ENCODE assay signal across 16 cellular contexts in the genomic region with DNA sequence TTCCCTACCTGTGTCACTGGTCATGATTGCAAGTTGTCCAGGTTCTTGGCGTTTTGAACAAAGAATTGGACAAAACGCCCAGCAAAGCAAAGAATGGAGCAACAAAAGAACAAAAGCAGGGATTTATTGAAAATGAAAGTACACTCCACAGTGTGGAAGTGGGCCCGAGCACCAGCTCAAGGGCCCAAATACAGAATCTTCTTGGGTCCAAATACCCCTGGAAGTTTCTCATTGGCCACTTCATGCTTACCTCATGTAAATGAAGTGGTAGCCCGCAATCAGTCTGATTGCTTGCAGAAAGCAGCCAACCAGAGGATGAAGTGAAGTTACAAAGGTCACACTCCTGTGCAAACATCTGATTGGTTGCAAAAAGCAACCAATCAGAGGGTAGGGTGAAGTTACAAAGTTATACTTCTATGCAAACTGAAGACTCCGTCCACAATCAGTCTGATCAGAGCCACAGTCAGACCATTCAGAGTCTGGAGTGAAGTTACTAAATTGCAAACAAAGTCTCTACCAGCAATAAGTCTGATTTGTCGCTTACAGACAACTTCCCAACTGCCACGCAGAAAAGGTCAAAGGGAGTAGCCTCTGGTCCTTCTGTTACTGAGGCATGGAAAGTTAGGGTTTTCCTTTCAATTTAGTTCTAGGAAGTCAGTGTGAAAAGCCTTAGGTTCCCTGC. TPM values are rescaled to one million over a fixed set of nuclear protein-coding genes. Genes with fewer than 3 reads are reported as not detected.
DNase-seq lines count a peak whose midpoint lies in the region; ATAC-seq, FAIRE-seq and TF ChIP-seq lines count a peak whose summit lies in the region.
"Had no signal": no experiment of that assay in that cellular context is flagged by ENCODE, and none has a peak within 500 bp of the region (broad histone marks: within the 10 kb centered on the region; RNA-seq: fewer than 3 reads in every experiment).

No MANE protein-coding gene starts in this region.

- TF ChIP-seq POLR2A in A549 (IDR thresholded peaks at IDR 0.05; ENCODE audit: low read length): no peak

- H3K4me3 Mint-ChIP-seq in progenitor cell of endocrine pancreas (ENCODE audit: low read depth): no peak overlapping the region
- H3K4me3 Mint-ChIP-seq: activated CD4-positive, alpha-beta memory T cell treated with anti-CD3 and anti-CD28 coated beads, Interleukin-2, amount 10 ng/mL, durations not matched to agents 7 days and 5 days; naive B cell had no signal

- ATAC-seq in A549 (no peak), HG03196 (IDR thresholded peaks at IDR 0.05; ENCODE audit: unreplicated experiment) (no peak)

- H3K9me2 ChIP-seq in PC-9 (ENCODE audit: insufficient read depth): no peaks in the 10 kb centered on the region

- H3K27me3 Mint-ChIP-seq in progenitor cell of endocrine pancreas: no peaks in the 10 kb centered on the region

- intact Hi-C loops in PC-9 (cut with micrococcal nuclease; ENCODE audit: unreplicated experiment): loop anchor here (1.0 to 5.0 kb wide), 7 partner anchors 8 to 427 kb away; partner anchors contain the start of genes RNF13, TM4SF1 and WWTR1

- H3K27me3 ChIP-seq in PC-9 (ENCODE audit: insufficient read depth, low read depth) (no peaks in the 10 kb centered on the region), right atrium auricular region (no peaks in the 10 kb centered on the region)
- H3K27me3 ChIP-seq: cardiac muscle cell had no signal

- POLR2A ChIA-PET in A549 (lab: Yijun Ruan, JAX): interaction anchor here (0.6 to 2.8 kb wide), 2 partner anchors 8 to 91 kb away, joined by 4 to 23 read pairs; partner anchors contain the start of gene TM4SF1
- POLR2A ChIA-PET in PC-9 (lab: Charles Lee; ENCODE audit: unreplicated experiment): interaction anchor here (0.6 kb wide), 1 partner anchor 75 kb away, joined by 5 read pairs; no protein-coding TSS in a partner anchor

- CTCF ChIA-PET in A549 (lab: Yijun Ruan, JAX): interaction anchor here (1.0 to 4.9 kb wide), 5 partner anchors 12 to 95 kb away, joined by 3 to 23 read pairs (median 6); partner anchors contain the start of gene TM4SF18
- CTCF ChIA-PET in PC-9 (lab: Charles Lee): no interaction called here

- peak overlapping the region; percentile 57 for H3K27ac Mint-ChIP-seq in progenitor cell of endocrine pancreas
- H3K27ac Mint-ChIP-seq: activated CD4-positive, alpha-beta memory T cell treated with anti-CD3 and anti-CD28 coated beads, Interleukin-2, amount 10 ng/mL, durations not matched to agents 7 days and 5 days had no signal

- H3K27ac ChIP-seq in A549 (peak overlapping the region; percentile 93 to 94), PC-9 (peak overlapping the region; percentile 100), right atrium auricular region (peak overlapping the region; percentile 46 to 76)
- H3K27ac ChIP-seq: cardiac muscle cell had no signal

- H3K79me2 ChIP-seq in PC-9 (ENCODE audit: low read depth): no peaks in the 10 kb centered on the region

- BruUV-seq in PC-9 (replicated peaks; lab: Mats Ljungman, UMichigan): no TSS peak

- peaks cover 37% of the 10 kb centered on the region for H3K4me1 Mint-ChIP-seq in progenitor cell of endocrine pancreas (ENCODE audit: low read depth)
- H3K4me1 Mint-ChIP-seq: activated CD4-positive, alpha-beta memory T cell treated with anti-CD3 and anti-CD28 coated beads, Interleukin-2, amount 10 ng/mL, durations not matched to agents 7 days and 5 days; naive B cell had no signal

- H3F3A ChIP-seq in PC-9 (ENCODE audit: insufficient read depth, low read depth): peaks cover 59% of the 10 kb centered on the region

- no peak overlapping the region for H3K4me3 ChIP-seq in A549
- peak overlapping the region; percentile 47; the same call in 1 of the 2 replicates for H3K4me3 ChIP-seq in PC-9
- H3K4me3 ChIP-seq in right atrium auricular region: no peak overlapping the region
- H3K4me3 ChIP-seq: cardiac muscle cell had no signal

- no peak for TF ChIP-seq RAD21 in A549 (conservative IDR thresholded peaks at IDR 0.05 in 1 of 2, IDR thresholded peaks at IDR 0.05 in 1 of 2)

- WGBS in A549 (ENCODE audit: missing lambda C conversion rate): 69% methylated on average over 7 of the region's 7 CpGs

- H3K9me3 ChIP-seq in A549 (peaks cover 15% of the 10 kb centered on the region; the same call in 2 of the 3 replicates), PC-9 (ENCODE audit: insufficient read depth, low read depth) (peaks cover 15% of the 10 kb centered on the region), right atrium auricular region (peaks cover 0 to 4% of the 10 kb centered on the region in 2 donors)

- no peaks in the 10 kb centered on the region for H4K20me1 ChIP-seq in PC-9 (ENCODE audit: insufficient read depth)

- no peak for FAIRE-seq in A549 (lab: Jason Lieb, UNC)

- peak overlapping the region; percentile 53; the same call in 1 of the 2 replicates for H2AFZ ChIP-seq in PC-9

- H3K4me1 ChIP-seq in A549: peaks cover 81% of the 10 kb centered on the region
- H3K4me1 ChIP-seq in PC-9 (replicated peaks; ENCODE audit: insufficient read depth): peaks cover 80% of the 10 kb centered on the region
- peaks cover 0 to 19% of the 10 kb centered on the region in 2 donors for H3K4me1 ChIP-seq in right atrium auricular region

- H3K4me2 ChIP-seq in A549 (peak overlapping the region; percentile 74), PC-9 (peak overlapping the region; percentile 95)

- DNase-seq in A549 (ENCODE audit: low read depth in 1 of 2, low spot score in 1 of 2): peak in 1 of 2 experiments; percentile 61
- no peak for DNase-seq in PC-9
- no peak for DNase-seq in right atrium auricular region (ENCODE audit: low spot score)
- no peak for DNase-seq in progenitor cell of endocrine pancreas (ENCODE audit: low spot score, unreplicated experiment)
- DNase-seq in NCI-H524 (lab: John Stamatoyannopoulos, UW): no peak
- DNase-seq in activated CD4-positive, alpha-beta T cell treated with anti-CD3 and anti-CD28 coated beads, Interleukin-2, amount 50 U/mL, for 1 hour: no peak
- DNase-seq in activated CD8-positive, alpha-beta memory T cell treated with anti-CD3 and anti-CD28 coated beads, Interleukin-2, amount 50 U/mL, for 4 hours: no peak
- DNase-seq: activated CD4-positive, alpha-beta memory T cell treated with anti-CD3 and anti-CD28 coated beads, Interleukin-2, amount 10 ng/mL, durations not matched to agents 7 days and 5 days; activated effector memory CD4-positive, alpha-beta T cell treated with Interleukin-2 at 50 U/mL for 16 hours; DMS153; KG1; naive B cell; NCI-H2081 treated with DMSO at 0.1 percent for 48 hours had no signal

- peaks cover 12% of the 10 kb centered on the region for H3K36me3 Mint-ChIP-seq in progenitor cell of endocrine pancreas (ENCODE audit: insufficient read depth)
- H3K36me3 Mint-ChIP-seq: naive B cell had no signal

- no peak for TF ChIP-seq EP300 in A549 (IDR thresholded peaks at IDR 0.05)

- peaks cover 27% of the 10 kb centered on the region for H3K9me3 Mint-ChIP-seq in progenitor cell of endocrine pancreas (ENCODE audit: low read depth)
- H3K9me3 Mint-ChIP-seq: activated CD4-positive, alpha-beta memory T cell treated with anti-CD3 and anti-CD28 coated beads, Interleukin-2, amount 10 ng/mL, durations not matched to agents 7 days and 5 days had no signal

- TF ChIP-seq CTCF in A549 (IDR thresholded peaks at IDR 0.05): no peak
- no peak for TF ChIP-seq CTCF in PC-9 (conservative IDR thresholded peaks at IDR 0.05)
- no peak for TF ChIP-seq CTCF in right atrium auricular region (IDR thresholded peaks at IDR 0.05)
- no peak for TF ChIP-seq CTCF in progenitor cell of endocrine pancreas (IDR thresholded peaks at IDR 0.05; ENCODE audit: unreplicated experiment)

- H3K36me3 ChIP-seq in PC-9 (ENCODE audit: low read depth) (peaks cover 5% of the 10 kb centered on the region; the same call in 1 of the 2 replicates), right atrium auricular region (no peaks in the 10 kb centered on the region)
- H3K36me3 ChIP-seq: cardiac muscle cell had no signal

TF ChIP-seq in A549, 52 proteins besides CTCF, POLR2A, EP300 and RAD21 (continues in another document):
- TF ChIP-seq EHF (CRISPR knock-in tag; IDR thresholded peaks at IDR 0.05): peak; percentile 51

RNA-seq across cellular contexts. Expression of gene TM4SF1, which starts 8.3 kb away (rescaled TPM):
- polyA plus RNA-seq in A549 (2011; rRNA removed) (1,188 and 1,208 TPM in 2 replicates), A549 (2017; fragmentation: RNase III; extraction: RNeasy Plus Mini Kit Qiagen cat#74134 plus additional on column Dnase treatment) (739 to 828 TPM (median 767 TPM) in 3 replicates)
- polyA plus RNA-seq in A549 (2012; cell fraction: cytosol; rRNA removed): 820 and 918 TPM in 2 replicates
- polyA plus RNA-seq in A549 (2012; cell fraction: nucleus; rRNA removed): 729 and 1,002 TPM in 2 replicates
- polyA minus RNA-seq in A549 (2011; rRNA and poly(A)+ RNA removed): 809 and 900 TPM in 2 replicates
- total RNA-seq in PC-9 (2021) (146 and 225 TPM in 2 replicates), right atrium auricular region (100 to 1,000 TPM; 211 to 341 TPM), progenitor cell of endocrine pancreas (2.1 and 2.3 TPM in 2 replicates)
- total RNA-seq: activated CD4-positive, alpha-beta memory T cell treated with anti-CD3 and anti-CD28 coated beads, Interleukin-2, amount 10 ng/mL, durations not matched to agents 7 days and 5 days; T-helper 2 cell treated with Interferon-gamma antibody and Interleukin-4, amounts not matched to agents 100 ng/mL and 5 ng/mL, for 36 hours had no signal

RNA-seq across cellular contexts. Expression of gene TM4SF18, which starts 52.3 kb away (rescaled TPM):
- 99.8 and 123 TPM in 2 replicates for polyA plus RNA-seq in A549 (2011; rRNA removed)
- polyA plus RNA-seq in A549 (2012; cell fraction: cytosol; rRNA removed): 26.9 and 28.8 TPM in 2 replicates
- polyA plus RNA-seq in A549 (2012; cell fraction: nucleus; rRNA removed): 11.2 and 16.8 TPM in 2 replicates
- 49.7 to 57.7 TPM (median 51.3 TPM) in 3 replicates for polyA plus RNA-seq in A549 (2017; fragmentation: RNase III; extraction: RNeasy Plus Mini Kit Qiagen cat#74134 plus additional on column Dnase treatment)
- 34.2 and 42.8 TPM in 2 replicates for polyA minus RNA-seq in A549 (2011; rRNA and poly(A)+ RNA removed)
- not detected in 2 replicates for total RNA-seq in PC-9 (2021)
- total RNA-seq in right atrium auricular region: 10 to 100 TPM in 1 of 2 donors, 1 to 10 TPM in 1; 6.7 to 13.8 TPM
- total RNA-seq in progenitor cell of endocrine pancreas: 0.36 TPM in 1 of 2 replicates, not detected in the other
- total RNA-seq: activated CD4-positive, alpha-beta memory T cell treated with anti-CD3 and anti-CD28 coated beads, Interleukin-2, amount 10 ng/mL, durations not matched to agents 7 days and 5 days; T-helper 2 cell treated with Interferon-gamma antibody and Interleukin-4, amounts not matched to agents 100 ng/mL and 5 ng/mL, for 36 hours had no signal
- polyA plus RNA-seq: cardiac muscle cell had no signal

Comparison
In these comparisons a context has a peak if more than half of its experiments do, and no peak if none do; other contexts are left out.
1. RNA of gene TM4SF1, which starts 8.3 kb away (total RNA-seq): 211 to 341 TPM in right atrium auricular region and 146 to 225 TPM in PC-9; 2.1 to 2.3 TPM in progenitor cell of endocrine pancreas; every median in the first group is over 10 times any median in the second.
2. Peak in every context shown above with its lines, with median percentiles within 50 percentile points of each other: H3K27ac ChIP-seq.